In the genomic region with DNA sequence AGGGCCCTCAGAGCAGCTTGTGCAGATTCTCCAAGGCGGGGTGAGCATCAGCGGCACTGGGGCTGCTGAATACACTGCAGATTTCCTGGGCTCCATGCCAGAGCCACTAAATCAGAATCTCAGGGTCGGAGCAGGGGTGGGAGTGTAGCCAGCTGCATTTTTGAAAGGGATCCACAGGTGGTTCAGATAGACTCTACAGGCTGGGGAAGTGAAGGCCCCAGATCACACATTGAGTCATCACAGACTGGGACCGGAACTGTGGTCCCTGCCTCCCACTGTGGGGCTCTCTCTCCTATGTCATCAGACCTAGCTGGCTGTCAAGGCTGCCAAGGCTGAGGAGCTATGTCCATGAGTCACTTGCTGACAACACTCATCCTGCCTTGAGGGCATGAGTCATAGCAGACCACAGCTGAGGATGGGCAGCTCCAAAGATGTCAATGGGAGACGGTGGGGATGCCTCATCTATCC, we compare ENCODE assay signal across 8 cellular contexts.
DNase-seq lines count a peak whose midpoint lies in the region; ATAC-seq, FAIRE-seq and TF ChIP-seq lines count a peak whose summit lies in the region.

No MANE protein-coding gene starts in this region.

- peak; percentile 96 for FAIRE-seq in endothelial cell of umbilical vein (lab: Jason Lieb, UNC)

- peaks cover 11% of the 10 kb centered on the region for H3K4me1 ChIP-seq in endothelial cell of umbilical vein (ENCODE audit: control insufficient read depth, extremely low read depth, insufficient read depth, low read length)
- H3K4me1 ChIP-seq in neural progenitor cell: no peaks in the 10 kb centered on the region

- CTCF ChIA-PET in endothelial cell of umbilical vein (lab: Charles Lee): interaction anchor here (1.0 to 3.0 kb wide), 6 partner anchors 12 to 238 kb away, joined by 3 to 15 read pairs (median 3); partner anchors contain the start of gene MAMLD1

- no peak overlapping the region for H3K27ac ChIP-seq in endothelial cell of umbilical vein (ENCODE audit: insufficient read depth, low read depth, low read length)
- no peak overlapping the region for H3K27ac ChIP-seq in neural progenitor cell

- H3K36me3 ChIP-seq in endothelial cell of umbilical vein (ENCODE audit: control insufficient read depth in 2 of 2, extremely low read depth in 1 of 2, insufficient read depth in 2 of 2, low read length in 2 of 2): no peaks in the 10 kb centered on the region
- H3K36me3 ChIP-seq in neural progenitor cell: no peaks in the 10 kb centered on the region

- H3K79me2 ChIP-seq in endothelial cell of umbilical vein (ENCODE audit: control insufficient read depth, insufficient read depth, low read length) (no peaks in the 10 kb centered on the region), neural progenitor cell (ENCODE audit: low read depth) (no peaks in the 10 kb centered on the region)

- POLR2A ChIA-PET in endothelial cell of umbilical vein (lab: Charles Lee): no interaction called here

- BruUV-seq in endothelial cell of umbilical vein (replicated peaks; lab: Mats Ljungman, UMichigan): no TSS peak

- no peaks in the 10 kb centered on the region for H4K20me1 ChIP-seq in endothelial cell of umbilical vein (replicated peaks; ENCODE audit: control insufficient read depth, extremely low read depth, insufficient read depth, low read length)
- H4K20me1 ChIP-seq in neural progenitor cell (ENCODE audit: low read depth): no peaks in the 10 kb centered on the region

- H3K9me3 ChIP-seq in endothelial cell of umbilical vein (replicated peaks; ENCODE audit: control insufficient read depth, insufficient read depth, low read length): no peaks in the 10 kb centered on the region
- no peaks in the 10 kb centered on the region for H3K9me3 ChIP-seq in neural progenitor cell (ENCODE audit: low read depth)

- ATAC-seq in GM21390 (IDR thresholded peaks at IDR 0.05; ENCODE audit: unreplicated experiment) (peak; percentile 99), HG03565 (IDR thresholded peaks at IDR 0.05; ENCODE audit: unreplicated experiment) (peak; percentile 99), sciatic nerve (peak; percentile 83)

- peaks cover 3% of the 10 kb centered on the region for H3K9me3 Mint-ChIP-seq in neural progenitor cell

- H3K36me3 Mint-ChIP-seq in neural progenitor cell: no peaks in the 10 kb centered on the region

- H3K4me3 Mint-ChIP-seq in neural progenitor cell: no peak overlapping the region

- no peaks in the 10 kb centered on the region for H3K27me3 ChIP-seq in endothelial cell of umbilical vein (ENCODE audit: control insufficient read depth in 2 of 2, insufficient read depth in 2 of 2, low read length in 2 of 2)
- no peaks in the 10 kb centered on the region for H3K27me3 ChIP-seq in neural progenitor cell

- H3K4me1 Mint-ChIP-seq in neural progenitor cell: peaks cover 2% of the 10 kb centered on the region

- H2AFZ ChIP-seq in endothelial cell of umbilical vein (ENCODE audit: low read depth, low read length) (no peak overlapping the region), neural progenitor cell (replicated peaks) (no peak overlapping the region)

- intact Hi-C loops in endothelial cell of umbilical vein (cut with micrococcal nuclease) (loop anchor here (1.0 to 10.0 kb wide), 5 partner anchors 46 to 239 kb away; partner anchors contain the start of gene MAMLD1), sciatic nerve (cut with DNase I) (no loop called here)

- H3K27ac Mint-ChIP-seq in neural progenitor cell: no peak overlapping the region

- H3K9me1 ChIP-seq in endothelial cell of umbilical vein (replicated peaks; ENCODE audit: control insufficient read depth, extremely low read depth, insufficient read depth, low read length): no peaks in the 10 kb centered on the region

- no peak overlapping the region for H3K9ac ChIP-seq in endothelial cell of umbilical vein (replicated peaks; ENCODE audit: extremely low read depth, insufficient read depth, low read length)
- no peak overlapping the region for H3K9ac ChIP-seq in neural progenitor cell

- H3K27me3 Mint-ChIP-seq in neural progenitor cell (ENCODE audit: insufficient read depth, low read depth): peaks cover 2% of the 10 kb centered on the region

- DNase-seq in EH (ENCODE audit: low read depth) (peak; percentile 99), T1000 (lab: John Stamatoyannopoulos, UW) (peak; percentile 71), endothelial cell of umbilical vein (ENCODE audit: low read depth, low spot score) (peak; percentile 73), sciatic nerve (ENCODE audit: low spot score) (no peak), neural progenitor cell (ENCODE audit: low spot score) (no peak), NCI-H82 (lab: John Stamatoyannopoulos, UW) (no peak)

- TF ChIP-seq CTCF in endothelial cell of umbilical vein (IDR thresholded peaks at IDR 0.05; ENCODE audit: extremely low read depth in 1 of 2, insufficient read depth in 1 of 2, low read depth in 1 of 2, low read length in 2 of 2) (no peak), neural progenitor cell (IDR thresholded peaks at IDR 0.05) (no peak)

- no peak for TF ChIP-seq POLR2A in endothelial cell of umbilical vein (IDR thresholded peaks at IDR 0.05; ENCODE audit: low read depth, low read length)

- H3F3A ChIP-seq in neural progenitor cell (ENCODE audit: low read depth): no peaks in the 10 kb centered on the region

- H3K4me3 ChIP-seq in endothelial cell of umbilical vein (replicated peaks in 1 of 3; ENCODE audit: insufficient read depth in 1 of 3, low read depth in 1 of 3, low read length in 3 of 3): no peak overlapping the region
- H3K4me3 ChIP-seq in neural progenitor cell: no peak overlapping the region

- dilution Hi-C loops in endothelial cell of umbilical vein (cut with MboI; ENCODE audit: extremely low pct_ligation_motif_present, low sequenced_read_pairs): no loop called here

- H3K4me2 ChIP-seq in endothelial cell of umbilical vein (ENCODE audit: insufficient read depth, low read length) (no peak overlapping the region), neural progenitor cell (no peak overlapping the region)

TF ChIP-seq in endothelial cell of umbilical vein, 7 proteins besides CTCF, POLR2A, EP300 and RAD21:
- TF ChIP-seq POLR2AphosphoS5 (IDR thresholded peaks at IDR 0.05; ENCODE audit: insufficient read depth, low read depth, low read length): peak; percentile 32
- TF ChIP-seq JUN (IDR thresholded peaks at IDR 0.05; ENCODE audit: borderline replicate concordance, insufficient read depth, insufficient read length, low read depth): peak; percentile 85
- TF ChIP-seq FOS (IDR thresholded peaks at IDR 0.05; ENCODE audit: borderline replicate concordance, insufficient read depth, low read length): peak; percentile 94
- TF ChIP-seq MYC (IDR thresholded peaks at IDR 0.05; ENCODE audit: low read depth, low read length): no peak
- no peak for TF ChIP-seq EZH2 (IDR thresholded peaks at IDR 0.05; ENCODE audit: borderline replicate concordance, low read depth, low read length, severe bottlenecking)

Comparison
In these comparisons a context has a peak if more than half of its experiments do, and no peak if none do; other contexts are left out.
1. DNase-seq: peak in EH (single experiment), T1000 (single experiment) and endothelial cell of umbilical vein (single experiment); none in sciatic nerve (single experiment), neural progenitor cell (single experiment) and NCI-H82 (single experiment).
2. Peak in every context shown above with its lines, with median percentiles within 50 percentile points of each other: ATAC-seq.